Comparison of ENCODE assay signal across 1 cellular context in genomic region chr15:78872972-78873795, GRCh38.
TF ChIP-seq lines count a peak whose summit lies in the region.

No MANE protein-coding gene starts in this region.

TF ChIP-seq in K562, 482 proteins besides CTCF, POLR2A, EP300 and RAD21 (continued from another document and continues in another):
- TF ChIP-seq ZNF507 (tag; conservative IDR thresholded peaks at IDR 0.05) = no peak
- TF ChIP-seq HOXB6 (CRISPR knock-in tag; IDR thresholded peaks at IDR 0.05; ENCODE audit: borderline replicate concordance) = no peak
- TF ChIP-seq, protein P1, sequence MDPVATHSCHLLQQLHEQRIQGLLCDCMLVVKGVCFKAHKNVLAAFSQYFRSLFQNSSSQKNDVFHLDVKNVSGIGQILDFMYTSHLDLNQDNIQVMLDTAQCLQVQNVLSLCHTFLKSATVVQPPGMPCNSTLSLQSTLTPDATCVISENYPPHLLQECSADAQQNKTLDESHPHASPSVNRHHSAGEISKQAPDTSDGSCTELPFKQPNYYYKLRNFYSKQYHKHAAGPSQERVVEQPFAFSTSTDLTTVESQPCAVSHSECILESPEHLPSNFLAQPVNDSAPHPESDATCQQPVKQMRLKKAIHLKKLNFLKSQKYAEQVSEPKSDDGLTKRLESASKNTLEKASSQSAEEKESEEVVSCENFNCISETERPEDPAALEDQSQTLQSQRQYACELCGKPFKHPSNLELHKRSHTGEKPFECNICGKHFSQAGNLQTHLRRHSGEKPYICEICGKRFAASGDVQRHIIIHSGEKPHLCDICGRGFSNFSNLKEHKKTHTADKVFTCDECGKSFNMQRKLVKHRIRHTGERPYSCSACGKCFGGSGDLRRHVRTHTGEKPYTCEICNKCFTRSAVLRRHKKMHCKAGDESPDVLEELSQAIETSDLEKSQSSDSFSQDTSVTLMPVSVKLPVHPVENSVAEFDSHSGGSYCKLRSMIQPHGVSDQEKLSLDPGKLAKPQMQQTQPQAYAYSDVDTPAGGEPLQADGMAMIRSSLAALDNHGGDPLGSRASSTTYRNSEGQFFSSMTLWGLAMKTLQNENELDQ (CRISPR knock-in tag; IDR thresholded peaks at IDR 0.05; ENCODE audit: borderline replicate concordance) = no peak
- TF ChIP-seq SIN3A (IDR thresholded peaks at IDR 0.05; ENCODE audit: borderline replicate concordance in 2 of 2, control insufficient read depth in 1 of 2, low read depth in 2 of 2, low read length in 2 of 2) = peak in 1 of 2 experiments; percentile 60; a peak in 1 of 4 replicates
- peak; percentile 87 for TF ChIP-seq PHF8 (IDR thresholded peaks at IDR 0.05; ENCODE audit: borderline replicate concordance, low read length)
- 0 out of 2 replicates have a peak, but pooled peaks have one; percentile 81 for TF ChIP-seq TRIM25 (IDR thresholded peaks at IDR 0.05; ENCODE audit: borderline replicate concordance)
- no peak for TF ChIP-seq ZBTB1 (CRISPR knock-in tag; IDR thresholded peaks at IDR 0.05; ENCODE audit: borderline replicate concordance, low read depth)
- peak; percentile 93; the same call in 1 of the 2 replicates for TF ChIP-seq RBM14 (IDR thresholded peaks at IDR 0.05; ENCODE audit: borderline replicate concordance, insufficient read depth, low read depth, low read length)
- TF ChIP-seq ZNF584 (CRISPR knock-in tag; IDR thresholded peaks at IDR 0.05; ENCODE audit: low read depth) = no peak
- TF ChIP-seq, protein P2, sequence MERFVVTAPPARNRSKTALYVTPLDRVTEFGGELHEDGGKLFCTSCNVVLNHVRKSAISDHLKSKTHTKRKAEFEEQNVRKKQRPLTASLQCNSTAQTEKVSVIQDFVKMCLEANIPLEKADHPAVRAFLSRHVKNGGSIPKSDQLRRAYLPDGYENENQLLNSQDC (CRISPR knock-in tag; IDR thresholded peaks at IDR 0.05) = peak; percentile 69; the same call in 1 of the 2 replicates
- peak; percentile 38; the same call in 1 of the 2 replicates for TF ChIP-seq GMEB1 (CRISPR knock-in tag; IDR thresholded peaks at IDR 0.05)
- TF ChIP-seq HEY1 (CRISPR knock-in tag; IDR thresholded peaks at IDR 0.05; ENCODE audit: borderline replicate concordance) = no peak
- no peak for TF ChIP-seq SMAD2 (IDR thresholded peaks at IDR 0.05; ENCODE audit: low read depth, low read length)
- TF ChIP-seq PTBP1 (IDR thresholded peaks at IDR 0.05; ENCODE audit: low read depth, low read length) = no peak
- no peak for TF ChIP-seq PCBP2 (IDR thresholded peaks at IDR 0.05; ENCODE audit: low read depth, low read length, poor library complexity, severe bottlenecking)
- TF ChIP-seq HMBOX1 (IDR thresholded peaks at IDR 0.05) = no peak
- no peak for TF ChIP-seq RFX1 (IDR thresholded peaks at IDR 0.05)
- TF ChIP-seq RAD51 (IDR thresholded peaks at IDR 0.05; ENCODE audit: borderline replicate concordance, low read depth) = no peak
- peak; percentile 99 for TF ChIP-seq ZHX1 (conservative IDR thresholded peaks at IDR 0.05; ENCODE audit: low read length)
- TF ChIP-seq ZNF766 (CRISPR knock-in tag; conservative IDR thresholded peaks at IDR 0.05) = peak; percentile 66; the same call in 1 of the 2 replicates
- peak; percentile 78 for TF ChIP-seq CTCFL (IDR thresholded peaks at IDR 0.05; ENCODE audit: borderline replicate concordance, insufficient read depth, low read depth, low read length, poor library complexity, severe bottlenecking)
- TF ChIP-seq ILF3 (IDR thresholded peaks at IDR 0.05; ENCODE audit: borderline replicate concordance) = peak; percentile 40; the same call in 1 of the 2 replicates
- TF ChIP-seq CTBP1 (IDR thresholded peaks at IDR 0.05; ENCODE audit: borderline replicate concordance) = no peak
- TF ChIP-seq ZKSCAN3 (CRISPR knock-in tag; IDR thresholded peaks at IDR 0.05) = no peak
- TF ChIP-seq SMARCC2 (IDR thresholded peaks at IDR 0.05; ENCODE audit: low read depth) = 0 out of 2 replicates have a peak, but pooled peaks have one; percentile 18
- no peak for TF ChIP-seq SNRNP70 (optimal IDR thresholded peaks at IDR 0.05; ENCODE audit: low read depth, low read length)
- TF ChIP-seq GATAD2B (IDR thresholded peaks at IDR 0.05; ENCODE audit: borderline replicate concordance) = no peak
- peak; percentile 94 for TF ChIP-seq CREB3L1 (IDR thresholded peaks at IDR 0.05; ENCODE audit: borderline replicate concordance, low read depth)
- no peak for TF ChIP-seq ZNF354B (CRISPR knock-in tag; IDR thresholded peaks at IDR 0.05)
- TF ChIP-seq ZNF316 (IDR thresholded peaks at IDR 0.05) = peak; percentile 68; the same call in 1 of the 2 replicates
- peak; percentile 71 for TF ChIP-seq SMARCA5 (IDR thresholded peaks at IDR 0.05)
- TF ChIP-seq SAFB2 (IDR thresholded peaks at IDR 0.05; ENCODE audit: borderline replicate concordance, low read depth, low read length, severe bottlenecking) = no peak
- 0 out of 2 replicates have a peak, but pooled peaks have one; percentile 33 for TF ChIP-seq BCL6 (CRISPR knock-in tag; IDR thresholded peaks at IDR 0.05)
- TF ChIP-seq RNF2 (IDR thresholded peaks at IDR 0.05) = peak; percentile 44; the same call in 1 of the 2 replicates
- no peak for TF ChIP-seq HSF4 (CRISPR knock-in tag; IDR thresholded peaks at IDR 0.05; ENCODE audit: borderline replicate concordance)
- TF ChIP-seq, protein P3, sequence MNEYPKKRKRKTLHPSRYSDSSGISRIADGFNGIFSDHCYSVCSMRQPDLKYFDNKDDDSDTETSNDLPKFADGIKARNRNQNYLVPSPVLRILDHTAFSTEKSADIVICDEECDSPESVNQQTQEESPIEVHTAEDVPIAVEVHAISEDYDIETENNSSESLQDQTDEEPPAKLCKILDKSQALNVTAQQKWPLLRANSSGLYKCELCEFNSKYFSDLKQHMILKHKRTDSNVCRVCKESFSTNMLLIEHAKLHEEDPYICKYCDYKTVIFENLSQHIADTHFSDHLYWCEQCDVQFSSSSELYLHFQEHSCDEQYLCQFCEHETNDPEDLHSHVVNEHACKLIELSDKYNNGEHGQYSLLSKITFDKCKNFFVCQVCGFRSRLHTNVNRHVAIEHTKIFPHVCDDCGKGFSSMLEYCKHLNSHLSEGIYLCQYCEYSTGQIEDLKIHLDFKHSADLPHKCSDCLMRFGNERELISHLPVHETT (CRISPR knock-in tag; conservative IDR thresholded peaks at IDR 0.05 in 1 of 2, IDR thresholded peaks at IDR 0.05 in 1 of 2) = peak in 1 of 2 experiments; percentile 95; a peak in 2 of 4 replicates
- TF ChIP-seq ZNF780A (CRISPR knock-in tag; IDR thresholded peaks at IDR 0.05) = no peak
- no peak for TF ChIP-seq ARID4B (CRISPR knock-in tag; IDR thresholded peaks at IDR 0.05)
- no peak; a peak in 1 of 4 replicates for TF ChIP-seq RCOR1 (IDR thresholded peaks at IDR 0.05; ENCODE audit: borderline replicate concordance in 1 of 2, low read depth in 2 of 2, low read length in 2 of 2)
